Comparison of ENCODE assay signal across 21 cellular contexts in genomic region chr11:1276866-1277615, GRCh38. TPM values are rescaled to one million over a fixed set of nuclear protein-coding genes. Genes with fewer than 3 reads are reported as not detected.
DNase-seq lines count a peak whose midpoint lies in the region; ATAC-seq and TF ChIP-seq lines count a peak whose summit lies in the region.
"Had no signal": no experiment of that assay in that cellular context is flagged by ENCODE, and none has a peak within 500 bp of the region (broad histone marks: within the 10 kb centered on the region; RNA-seq: fewer than 3 reads in every experiment).

No MANE protein-coding gene starts in this region.

- peaks cover 62% of the 10 kb centered on the region for H3K36me3 ChIP-seq in left ventricle myocardium inferior
- H3K36me3 ChIP-seq in spleen = peaks cover 0 to 98% (median 76%) of the 10 kb centered on the region in 6 donors

- ATAC-seq in HG03135 (IDR thresholded peaks at IDR 0.05; ENCODE audit: unreplicated experiment) = no peak

- H3K4me1 ChIP-seq in left ventricle myocardium inferior = peaks cover 28% of the 10 kb centered on the region
- peaks cover 0 to 10% (median 4%) of the 10 kb centered on the region in 6 donors for H3K4me1 ChIP-seq in spleen
- H3K4me1 ChIP-seq: HAP-1 had no signal

- 92 to 97% (median 94%) methylated on average over 36 to 37 of the region's 37 CpGs for WGBS in spleen, 5 donors

- no peak for DNase-seq in left ventricle myocardium inferior
- DNase-seq in spleen = peak; percentile 59
- DNase-seq in stimulated activated CD4-positive, alpha-beta T cell treated with anti-CD3 and anti-CD28 coated beads, Interleukin-12 subunit alpha, Interleukin-12 subunit beta, amount 100 ng/mL, for 4 hours = no peak
- DNase-seq in UCSD-AML1 (lab: John Stamatoyannopoulos, UW; ENCODE audit: unreplicated experiment) = no peak
- no peak for DNase-seq in stimulated activated CD4-positive, alpha-beta T cell treated with anti-CD3 and anti-CD28 coated beads, Interleukin-2, amount 100 ng/mL, for 24 hours
- DNase-seq: CD4-positive, CD25-positive, alpha-beta regulatory T cell; DMS79; NCI-H1105; NCI-H1694; NCI-H2081; NCI-H2171; NCI-H345; NCI-H526; OCI-M1 had no signal

- H3K27me3 ChIP-seq in left ventricle myocardium inferior (ENCODE audit: low read depth) = no peaks in the 10 kb centered on the region
- no peaks in the 10 kb centered on the region for H3K27me3 ChIP-seq in spleen (replicated peaks in 1 of 7)

- no peaks in the 10 kb centered on the region for H3K9me3 ChIP-seq in left ventricle myocardium inferior (replicated peaks)
- no peaks in the 10 kb centered on the region for H3K9me3 ChIP-seq in spleen
- H3K9me3 ChIP-seq: HAP-1 had no signal

- intact Hi-C loops in left ventricle myocardium inferior (cut with micrococcal nuclease) = no loop called here
- intact Hi-C loops in spleen (cut with DNase I; ENCODE audit: low total_unique reads) = no loop called here

- no peak for TF ChIP-seq CTCF in VCaP (conservative IDR thresholded peaks at IDR 0.05)
- no peak for TF ChIP-seq CTCF in left ventricle myocardium inferior (IDR thresholded peaks at IDR 0.05; ENCODE audit: borderline replicate concordance)
- TF ChIP-seq CTCF in spleen (IDR thresholded peaks at IDR 0.05 in 8 of 11, conservative IDR thresholded peaks at IDR 0.05 in 3 of 11) = no peak

- H3K4me3 ChIP-seq in left ventricle myocardium inferior (no peak overlapping the region), spleen (no peak overlapping the region)
- H3K4me3 ChIP-seq: HAP-1 had no signal

- no peak for TF ChIP-seq POLR2A in spleen (IDR thresholded peaks at IDR 0.05)

- H3K27ac ChIP-seq in VCaP (peak overlapping the region; percentile 59), cingulate gyrus (ENCODE audit: low read depth, low read length) (peak overlapping the region; percentile 76), left ventricle myocardium inferior (replicated peaks) (peak overlapping the region; percentile 67), spleen (no peak overlapping the region)
- H3K27ac ChIP-seq: KMS-11 had no signal

RNA-seq across cellular contexts. Expression of gene TOLLIP, which starts 32.4 kb away (rescaled TPM):
- total RNA-seq in left ventricle myocardium inferior (51.9 TPM), spleen (10 to 100 TPM; 44.3 to 67.4 (median 59.8) TPM)
- 10 to 100 TPM; 16.1 to 35.8 (median 18.7) TPM for polyA plus RNA-seq in spleen

RNA-seq across cellular contexts. Expression of gene MUC5B, which starts 54.2 kb away (rescaled TPM):
- total RNA-seq in left ventricle myocardium inferior (not detected), spleen (under 1 TPM in 1 of 7 donors, not detected in 6; 0.09 TPM)
- polyA plus RNA-seq in spleen = under 1 TPM in 2 of 3 donors, not detected in 1; under 0.01 TPM
- total RNA-seq: A673; CD4-positive, CD25-positive, alpha-beta regulatory T cell had no signal
- polyA plus RNA-seq: BJ; CD4-positive, CD25-positive, alpha-beta regulatory T cell had no signal

Comparison
In these comparisons a context has a peak if more than half of its experiments do, and no peak if none do; other contexts are left out.
1. H3K27ac ChIP-seq: peak in VCaP (single experiment), cingulate gyrus (single experiment) and left ventricle myocardium inferior (single experiment); none in spleen (0 of 8).